In the genomic region with DNA sequence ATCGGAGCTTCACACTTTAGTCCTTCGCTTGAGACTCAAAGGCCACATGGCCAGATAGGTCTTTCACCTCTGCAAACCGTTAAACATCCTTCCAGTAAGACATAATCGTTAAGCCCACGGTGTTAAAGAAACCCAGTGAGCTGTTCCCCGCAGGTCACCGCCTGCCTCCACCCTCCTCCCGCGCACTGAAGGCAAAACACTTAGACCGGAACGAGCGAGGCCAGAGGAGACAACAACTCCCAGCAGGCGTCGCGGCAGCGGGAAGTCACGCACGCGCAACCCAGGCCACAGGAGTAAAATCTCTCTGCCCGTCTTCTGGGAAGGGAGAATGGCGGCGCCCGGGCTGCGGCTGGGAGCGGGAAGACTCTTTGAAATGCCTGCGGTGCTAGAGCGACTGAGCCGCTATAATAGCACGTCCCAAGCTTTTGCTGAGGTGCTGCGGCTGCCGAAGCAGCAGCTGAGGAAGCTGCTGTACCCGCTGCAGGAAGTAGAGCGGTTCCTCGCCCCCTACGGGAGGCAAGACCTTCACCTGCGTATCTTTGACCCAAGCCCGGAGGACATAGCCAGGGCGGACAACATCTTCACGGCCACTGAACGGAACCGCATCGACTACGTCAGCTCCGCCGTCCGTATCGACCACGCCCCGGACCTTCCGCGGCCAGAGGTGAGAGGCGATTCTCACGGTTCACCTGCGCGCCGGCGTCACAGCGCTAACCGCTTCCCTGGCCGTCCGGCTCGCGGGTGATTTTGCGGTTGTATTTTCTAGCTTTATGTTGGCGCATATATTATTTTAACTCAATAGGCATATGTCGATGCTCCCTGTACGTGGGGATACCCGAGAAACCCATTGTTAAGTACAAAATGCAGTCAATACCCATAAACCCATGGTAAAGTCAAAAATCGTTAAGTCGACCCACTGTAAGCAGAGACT, we compare ENCODE assay signal across 8 cellular contexts. TPM values are rescaled to one million over a fixed set of nuclear protein-coding genes. Genes with fewer than 3 reads are reported as not detected.
DNase-seq lines count a peak whose midpoint lies in the region; ATAC-seq lines count a peak whose summit lies in the region.

A gene (plus strand): TSS at position 313 of the 931 bp plus-strand sequence. CDS start 16 bp downstream, at position 329.

- CTCF ChIA-PET in CD8-positive, alpha-beta memory T cell (lab: Charles Lee), result interaction anchor here (0.9 to 5.1 kb wide), 14 partner anchors 10 to 349 kb away, joined by 3 to 35 read pairs (median 4); a partner anchor contains a TSS
- CTCF ChIA-PET in activated CD8-positive, alpha-beta memory T cell treated with anti-CD3 and anti-CD28 coated beads for 36 hours (lab: Charles Lee), result interaction anchor here (1.2 to 1.8 kb wide), 3 partner anchors 15 to 256 kb away, joined by 3 to 8 read pairs (median 6); no protein-coding TSS in a partner anchor

- no peaks in the 10 kb centered on the region for H3K36me3 ChIP-seq in CD8-positive, alpha-beta memory T cell (ENCODE audit: insufficient read depth, low read length)
- peaks cover 10% of the 10 kb centered on the region for H3K36me3 ChIP-seq in effector memory CD4-positive, alpha-beta T cell (ENCODE audit: control insufficient read depth, insufficient read depth, low read length)

- peak within 1 kb of the TSS; percentile 92 to 98 (median 96) for H3K27ac Mint-ChIP-seq in CD8-positive, alpha-beta memory T cell

- POLR2A ChIA-PET in CD8-positive, alpha-beta memory T cell (lab: Charles Lee), result interaction anchor here (0.7 to 2.0 kb wide), 8 partner anchors 10 to 348 kb away, joined by 3 to 11 read pairs (median 3); a partner anchor contains a TSS
- POLR2A ChIA-PET in activated CD8-positive, alpha-beta memory T cell treated with anti-CD3 and anti-CD28 coated beads for 36 hours (lab: Charles Lee), result interaction anchor here (0.8 to 1.5 kb wide), 6 partner anchors 9 to 27 kb away, joined by 3 to 8 read pairs (median 4); a partner anchor contains a TSS

- peak within 1 kb of the TSS; percentile 91 for H3K4me3 ChIP-seq in CD8-positive, alpha-beta memory T cell (ENCODE audit: low read length)
- peak within 1 kb of the TSS; percentile 81 for H3K4me3 ChIP-seq in effector memory CD4-positive, alpha-beta T cell (ENCODE audit: insufficient read depth, low read depth, low read length, poor library complexity, severe bottlenecking)

- ATAC-seq in GM19468 (IDR thresholded peaks at IDR 0.05; ENCODE audit: extremely low read depth, unreplicated experiment), result peak; percentile 79

- H3K9me3 Mint-ChIP-seq in CD8-positive, alpha-beta memory T cell, result no peaks in the 10 kb centered on the region

- H3K36me3 Mint-ChIP-seq in CD8-positive, alpha-beta memory T cell, result peaks cover 0 to 39% (median 4%) of the 10 kb centered on the region in 3 donors

- peaks cover 49 to 74% (median 64%) of the 10 kb centered on the region in 3 donors for H3K4me1 Mint-ChIP-seq in CD8-positive, alpha-beta memory T cell

- peaks cover 23% of the 10 kb centered on the region for H3K4me1 ChIP-seq in CD8-positive, alpha-beta memory T cell (ENCODE audit: insufficient read depth, low read length)
- H3K4me1 ChIP-seq in effector memory CD4-positive, alpha-beta T cell (ENCODE audit: control insufficient read depth, insufficient read depth, low read length, poor library complexity, severe bottlenecking), result peaks cover 4% of the 10 kb centered on the region

- H3K27me3 Mint-ChIP-seq in CD8-positive, alpha-beta memory T cell, result peaks cover 0 to 2% of the 10 kb centered on the region in 2 donors

- peak; percentile 76 to 87 (median 79) for DNase-seq in CD8-positive, alpha-beta memory T cell
- DNase-seq in HS-5 (ENCODE audit: low read depth) (peak; percentile 64), medulla oblongata (ENCODE audit: extremely low spot score) (peak; percentile 93)
- peak; percentile 97 for DNase-seq in NK-92 treated with Interleukin-12 subunit alpha and Interleukin-12 subunit beta, amount 100 ng/mL, for 24 hours (lab: John Stamatoyannopoulos, UW)
- DNase-seq in effector memory CD4-positive, alpha-beta T cell, result peak; percentile 72 to 75 (median 74)
- DNase-seq in stimulated activated CD8-positive, alpha-beta memory T cell treated with anti-CD3 and anti-CD28 coated beads, Interleukin-12 subunit alpha, Interleukin-12 subunit beta, amount 100 ng/mL, for 1 hour (ENCODE audit: low read depth), result peak; percentile 72

- no peaks in the 10 kb centered on the region for H3K9me3 ChIP-seq in CD8-positive, alpha-beta memory T cell (ENCODE audit: low read length)
- H3K9me3 ChIP-seq in effector memory CD4-positive, alpha-beta T cell (ENCODE audit: control insufficient read depth, low read length), result no peaks in the 10 kb centered on the region

- H3K4me3 Mint-ChIP-seq in CD8-positive, alpha-beta memory T cell, result peak within 1 kb of the TSS; percentile 95 to 98 (median 97)

- no peaks in the 10 kb centered on the region for H3K27me3 ChIP-seq in CD8-positive, alpha-beta memory T cell (ENCODE audit: insufficient read depth, low read length, poor library complexity, severe bottlenecking)
- H3K27me3 ChIP-seq in effector memory CD4-positive, alpha-beta T cell (replicated peaks; ENCODE audit: control insufficient read depth, insufficient read depth, low read length, poor library complexity, severe bottlenecking), result no peaks in the 10 kb centered on the region

- H3K27ac ChIP-seq in CD8-positive, alpha-beta memory T cell (ENCODE audit: low read depth, low read length), result peak within 1 kb of the TSS; percentile 95
- peak within 1 kb of the TSS; percentile 85 for H3K27ac ChIP-seq in effector memory CD4-positive, alpha-beta T cell (ENCODE audit: insufficient read depth, low read length, poor library complexity, severe bottlenecking)

RNA-seq across cellular contexts. Expression of the gene that starts here (rescaled TPM):
- 10 to 100 TPM; 29.3 to 29.4 TPM for total RNA-seq in CD8-positive, alpha-beta memory T cell
- 23.9 TPM for polyA plus RNA-seq in CD8-positive, alpha-beta memory T cell
- total RNA-seq in activated CD8-positive, alpha-beta memory T cell treated with anti-CD3 and anti-CD28 coated beads for 36 hours, result 10 to 100 TPM; 26.3 to 27.3 TPM

Comparison
In these comparisons a context has a peak if more than half of its experiments do, and no peak if none do; other contexts are left out.
1. Peak in every context shown above with its lines: DNase-seq, ATAC-seq, H3K4me3 ChIP-seq and H3K27ac ChIP-seq.